ENCODE assay signal across 22 cellular contexts in genomic region chr2:9846554-9846953, GRCh38. TPM values are rescaled to one million over a fixed set of nuclear protein-coding genes. Genes with fewer than 3 reads are reported as not detected.
DNase-seq lines count a peak whose midpoint lies in the region; ATAC-seq and TF ChIP-seq lines count a peak whose summit lies in the region.
"Had no signal": no experiment of that assay in that cellular context is flagged by ENCODE, and none has a peak within 500 bp of the region (broad histone marks: within the 10 kb centered on the region; RNA-seq: fewer than 3 reads in every experiment).

No MANE protein-coding gene starts in this region.

- H3K4me3 ChIP-seq in fibroblast of mammary gland (ENCODE audit: control insufficient read depth, low read depth, low read length): no peak overlapping the region
- no peak overlapping the region for H3K4me3 ChIP-seq in suprapubic skin
- H3K4me3 ChIP-seq: heart left ventricle, ovary, tibial nerve had no signal

- H3K4me3 Mint-ChIP-seq in activated naive CD4-positive, alpha-beta T cell treated with anti-CD3 and anti-CD28 coated beads, Interleukin-2, amount 50 U/mL, for 24 hours: peak overlapping the region; percentile 3
- no peak overlapping the region for H3K4me3 Mint-ChIP-seq in T-helper 17 cell
- no peak overlapping the region for H3K4me3 Mint-ChIP-seq in activated naive CD8-positive, alpha-beta T cell treated with anti-CD3 and anti-CD28 coated beads, Interleukin-2, amount 50 U/mL, for 24 hours
- H3K4me3 Mint-ChIP-seq: activated naive CD4-positive, alpha-beta T cell treated with anti-CD3 and anti-CD28 coated beads for 36 hours; endodermal cell; T-helper 1 cell treated with Interleukin-12 subunit alpha and Interleukin-12 subunit beta and Interleukin-4 antibody, amounts not matched to agents 30 μg/mL and 1 μg/mL, for 36 hours had no signal

- H3K27ac Mint-ChIP-seq in activated naive CD4-positive, alpha-beta T cell treated with anti-CD3 and anti-CD28 coated beads, Interleukin-2, amount 50 U/mL, for 24 hours: no peak overlapping the region
- H3K27ac Mint-ChIP-seq in T-helper 17 cell: peak overlapping the region; percentile 9
- H3K27ac Mint-ChIP-seq in activated naive CD8-positive, alpha-beta T cell treated with anti-CD3 and anti-CD28 coated beads, Interleukin-2, amount 50 U/mL, for 24 hours: no peak overlapping the region
- H3K27ac Mint-ChIP-seq: activated naive CD4-positive, alpha-beta T cell treated with anti-CD3 and anti-CD28 coated beads for 36 hours; endodermal cell; T-helper 1 cell treated with Interleukin-12 subunit alpha and Interleukin-12 subunit beta and Interleukin-4 antibody, amounts not matched to agents 30 μg/mL and 1 μg/mL, for 36 hours had no signal

- no peaks in the 10 kb centered on the region for H3K27me3 ChIP-seq in suprapubic skin
- H3K27me3 ChIP-seq: heart left ventricle, ovary, tibial nerve had no signal

- no peaks in the 10 kb centered on the region for H3K9me3 Mint-ChIP-seq in activated naive CD4-positive, alpha-beta T cell treated with anti-CD3 and anti-CD28 coated beads, Interleukin-2, amount 50 U/mL, for 24 hours
- H3K9me3 Mint-ChIP-seq in activated naive CD8-positive, alpha-beta T cell treated with anti-CD3 and anti-CD28 coated beads, Interleukin-2, amount 50 U/mL, for 24 hours: no peaks in the 10 kb centered on the region
- H3K9me3 Mint-ChIP-seq: activated naive CD4-positive, alpha-beta T cell treated with anti-CD3 and anti-CD28 coated beads for 36 hours; endodermal cell; T-helper 1 cell treated with Interleukin-12 subunit alpha and Interleukin-12 subunit beta and Interleukin-4 antibody, amounts not matched to agents 30 μg/mL and 1 μg/mL, for 36 hours had no signal

- DNase-seq in activated naive CD4-positive, alpha-beta T cell (lab: John Stamatoyannopoulos, UW): no peak
- DNase-seq in T-helper 17 cell: no peak
- DNase-seq in fibroblast of mammary gland (ENCODE audit: low read depth): peak; percentile 24
- no peak for DNase-seq in suprapubic skin (ENCODE audit: low spot score in 2 of 2)
- no peak for DNase-seq in Right ventricle myocardium superior
- DNase-seq in activated CD8-positive, alpha-beta memory T cell treated with anti-CD3 and anti-CD28 coated beads, Interleukin-2, amount 50 U/mL, for 48 hours: no peak
- no peak for DNase-seq in activated naive CD8-positive, alpha-beta T cell treated with anti-CD3 and anti-CD28 coated beads, Interleukin-2, amount 50 U/mL, for 24 hours
- DNase-seq: activated naive CD4-positive, alpha-beta T cell treated with anti-CD3 and anti-CD28 coated beads for 36 hours; endodermal cell; heart left ventricle; kidney glomerular epithelial cell; midbrain; NCI-H1092; NCI-H2107; NCI-H774; ovary; stimulated activated CD4-positive, alpha-beta T cell treated with anti-CD3 and anti-CD28 coated beads, Interleukin-4, amount 100 ng/mL, for 4 hours had no signal

- TF ChIP-seq POLR2A in suprapubic skin (IDR thresholded peaks at IDR 0.05): no peak

- H3K27me3 Mint-ChIP-seq in activated naive CD4-positive, alpha-beta T cell treated with anti-CD3 and anti-CD28 coated beads, Interleukin-2, amount 50 U/mL, for 24 hours: no peaks in the 10 kb centered on the region
- no peaks in the 10 kb centered on the region for H3K27me3 Mint-ChIP-seq in T-helper 17 cell
- H3K27me3 Mint-ChIP-seq in activated naive CD8-positive, alpha-beta T cell treated with anti-CD3 and anti-CD28 coated beads, Interleukin-2, amount 50 U/mL, for 24 hours: no peaks in the 10 kb centered on the region

- ATAC-seq in T-helper 17 cell (no peak), Right ventricle myocardium superior (ENCODE audit: poor library complexity) (no peak)
- ATAC-seq in activated naive CD8-positive, alpha-beta T cell treated with anti-CD3 and anti-CD28 coated beads, Interleukin-2, amount 50 U/mL, for 24 hours: no peak
- ATAC-seq: activated CD4-positive, CD25-positive, alpha-beta regulatory T cell treated with anti-CD3 and anti-CD28 coated beads, Interleukin-2, amount 50 U/mL, for 24 hours; heart left ventricle; HepG2 had no signal

- peak overlapping the region; percentile 46 for H3K27ac ChIP-seq in suprapubic skin
- H3K27ac ChIP-seq: heart left ventricle, ovary, tibial nerve had no signal

- H3K4me1 Mint-ChIP-seq in activated naive CD4-positive, alpha-beta T cell treated with anti-CD3 and anti-CD28 coated beads, Interleukin-2, amount 50 U/mL, for 24 hours: peaks cover 52% of the 10 kb centered on the region
- peaks cover 38% of the 10 kb centered on the region for H3K4me1 Mint-ChIP-seq in T-helper 17 cell
- H3K4me1 Mint-ChIP-seq in activated naive CD8-positive, alpha-beta T cell treated with anti-CD3 and anti-CD28 coated beads, Interleukin-2, amount 50 U/mL, for 24 hours: peaks cover 49% of the 10 kb centered on the region

- peaks cover 16% of the 10 kb centered on the region for H3K36me3 Mint-ChIP-seq in activated naive CD4-positive, alpha-beta T cell treated with anti-CD3 and anti-CD28 coated beads, Interleukin-2, amount 50 U/mL, for 24 hours
- peaks cover 10% of the 10 kb centered on the region for H3K36me3 Mint-ChIP-seq in T-helper 17 cell (ENCODE audit: low read depth)
- peaks cover 50% of the 10 kb centered on the region for H3K36me3 Mint-ChIP-seq in activated naive CD8-positive, alpha-beta T cell treated with anti-CD3 and anti-CD28 coated beads, Interleukin-2, amount 50 U/mL, for 24 hours (ENCODE audit: low read depth)

- intact Hi-C loops in Right ventricle myocardium superior (cut with DNase I): no loop called here

- no peak for TF ChIP-seq EP300 in suprapubic skin (IDR thresholded peaks at IDR 0.05)

- TF ChIP-seq CTCF in fibroblast of mammary gland (conservative IDR thresholded peaks at IDR 0.05; ENCODE audit: control insufficient read depth, insufficient read depth, low read depth, low read length) (no peak), suprapubic skin (IDR thresholded peaks at IDR 0.05) (no peak)

- H3K9me3 ChIP-seq in T-helper 17 cell (ENCODE audit: control insufficient read depth, low read length, poor library complexity, severe bottlenecking) (no peaks in the 10 kb centered on the region), suprapubic skin (no peaks in the 10 kb centered on the region)
- H3K9me3 ChIP-seq: heart left ventricle, ovary, tibial nerve had no signal

- peaks cover 13% of the 10 kb centered on the region for H3K36me3 ChIP-seq in suprapubic skin
- H3K36me3 ChIP-seq: ovary had no signal

- peaks cover 48% of the 10 kb centered on the region for H3K4me1 ChIP-seq in suprapubic skin

RNA-seq across cellular contexts. Expression of gene TAF1B, which starts 3.3 kb away (rescaled TPM):
- total RNA-seq in T-helper 17 cell: 10 to 100 TPM; 15.3 to 19.9 TPM
- 10 to 100 TPM; 12.7 to 24.0 (median 18.0) TPM for total RNA-seq in suprapubic skin
- 6.1 TPM for total RNA-seq in Right ventricle myocardium superior
